ENCODE assay signal across 8 cellular contexts in genomic region chr6:105401247-105402089, GRCh38. TPM values are rescaled to one million over a fixed set of nuclear protein-coding genes. Genes with fewer than 3 reads are reported as not detected.
DNase-seq lines count a peak whose midpoint lies in the region.

No MANE protein-coding gene starts in this region.

- H3K36me3 Mint-ChIP-seq in T-helper 1 cell treated with Interleukin-12 subunit alpha and Interleukin-12 subunit beta and Interleukin-4 antibody, amounts not matched to agents 30 μg/mL and 1 μg/mL, for 36 hours (ENCODE audit: low read depth), result no peaks in the 10 kb centered on the region
- peaks cover 5% of the 10 kb centered on the region for H3K36me3 Mint-ChIP-seq in activated CD4-positive, alpha-beta memory T cell treated with anti-CD3 and anti-CD28 coated beads, Interleukin-2, amount 10 ng/mL, durations not matched to agents 7 days and 5 days (ENCODE audit: low read depth)

- POLR2A ChIA-PET in activated CD4-positive, alpha-beta memory T cell treated with anti-CD3 and anti-CD28 coated beads, Interleukin-2, amount 10 ng/mL, durations not matched to agents 7 days and 5 days (lab: Charles Lee), result interaction anchor here (0.9 to 1.6 kb wide), 2 partner anchors 11 to 924 kb away, joined by 3 to 8 read pairs; partner anchors contain the start of gene ATG5

- H3K9me3 Mint-ChIP-seq in T-helper 1 cell treated with Interleukin-12 subunit alpha and Interleukin-12 subunit beta and Interleukin-4 antibody, amounts not matched to agents 30 μg/mL and 1 μg/mL, for 36 hours, result no peaks in the 10 kb centered on the region
- H3K9me3 Mint-ChIP-seq in activated CD4-positive, alpha-beta memory T cell treated with anti-CD3 and anti-CD28 coated beads, Interleukin-2, amount 10 ng/mL, durations not matched to agents 7 days and 5 days, result no peaks in the 10 kb centered on the region

- no peak overlapping the region for H3K27ac Mint-ChIP-seq in T-helper 1 cell treated with Interleukin-12 subunit alpha and Interleukin-12 subunit beta and Interleukin-4 antibody, amounts not matched to agents 30 μg/mL and 1 μg/mL, for 36 hours
- no peak overlapping the region for H3K27ac Mint-ChIP-seq in activated CD4-positive, alpha-beta memory T cell treated with anti-CD3 and anti-CD28 coated beads, Interleukin-2, amount 10 ng/mL, durations not matched to agents 7 days and 5 days

- peak overlapping the region; percentile 86 for H3K4me3 Mint-ChIP-seq in T-helper 1 cell treated with Interleukin-12 subunit alpha and Interleukin-12 subunit beta and Interleukin-4 antibody, amounts not matched to agents 30 μg/mL and 1 μg/mL, for 36 hours
- H3K4me3 Mint-ChIP-seq in activated CD4-positive, alpha-beta memory T cell treated with anti-CD3 and anti-CD28 coated beads, Interleukin-2, amount 10 ng/mL, durations not matched to agents 7 days and 5 days, result peak overlapping the region; percentile 92

- H3K9me3 ChIP-seq in iPS-18c (ENCODE audit: control insufficient read depth, insufficient read depth, low read length), result no peaks in the 10 kb centered on the region

- CTCF ChIA-PET in activated CD4-positive, alpha-beta memory T cell treated with anti-CD3 and anti-CD28 coated beads, Interleukin-2, amount 10 ng/mL, durations not matched to agents 7 days and 5 days (lab: Charles Lee), result interaction anchor here (0.6 to 3.0 kb wide), 5 partner anchors 38 to 324 kb away, joined by 3 to 10 read pairs (median 4); no protein-coding TSS in a partner anchor

- H3K4me1 Mint-ChIP-seq in T-helper 1 cell treated with Interleukin-12 subunit alpha and Interleukin-12 subunit beta and Interleukin-4 antibody, amounts not matched to agents 30 μg/mL and 1 μg/mL, for 36 hours (ENCODE audit: low read depth), result peaks cover 45% of the 10 kb centered on the region
- peaks cover 59% of the 10 kb centered on the region for H3K4me1 Mint-ChIP-seq in activated CD4-positive, alpha-beta memory T cell treated with anti-CD3 and anti-CD28 coated beads, Interleukin-2, amount 10 ng/mL, durations not matched to agents 7 days and 5 days

- DNase-seq in T-helper 1 cell (no peak), superior temporal gyrus (ENCODE audit: extremely low spot score) (peak; percentile 14), dedifferentiated amniotic fluid mesenchymal stem cell (ENCODE audit: extremely low spot score) (no peak), GM19240 (ENCODE audit: insufficient read length, low spot score) (no peak), NCI-H774 (lab: John Stamatoyannopoulos, UW) (no peak)
- no peak for DNase-seq in activated CD4-positive, alpha-beta memory T cell treated with anti-CD3 and anti-CD28 coated beads, Interleukin-2, amount 10 ng/mL, durations not matched to agents 7 days and 5 days

- peaks cover 18% of the 10 kb centered on the region for H3K27me3 Mint-ChIP-seq in T-helper 1 cell treated with Interleukin-12 subunit alpha and Interleukin-12 subunit beta and Interleukin-4 antibody, amounts not matched to agents 30 μg/mL and 1 μg/mL, for 36 hours (ENCODE audit: low read depth)
- H3K27me3 Mint-ChIP-seq in activated CD4-positive, alpha-beta memory T cell treated with anti-CD3 and anti-CD28 coated beads, Interleukin-2, amount 10 ng/mL, durations not matched to agents 7 days and 5 days, result peaks cover 7% of the 10 kb centered on the region

- peak overlapping the region; percentile 86 for H3K4me3 ChIP-seq in iPS-18c (ENCODE audit: insufficient read depth, low read depth, low read length)

RNA-seq across cellular contexts. Expression of gene PREP, which starts 1.4 kb away (rescaled TPM):
- 10 to 100 TPM; 43.7 to 44.3 TPM for total RNA-seq in activated CD4-positive, alpha-beta memory T cell treated with anti-CD3 and anti-CD28 coated beads, Interleukin-2, amount 10 ng/mL, durations not matched to agents 7 days and 5 days
